Comparison of ENCODE assay signal across 8 cellular contexts in genomic region chr5:139177809-139178581, GRCh38. TPM values are rescaled to one million over a fixed set of nuclear protein-coding genes. Genes with fewer than 3 reads are reported as not detected.
DNase-seq lines count a peak whose midpoint lies in the region; ATAC-seq and TF ChIP-seq lines count a peak whose summit lies in the region.

No MANE protein-coding gene starts in this region.

- H3K36me3 Mint-ChIP-seq in activated CD8-positive, alpha-beta memory T cell treated with anti-CD3 and anti-CD28 coated beads, Interleukin-2, amount 10 ng/mL, durations not matched to agents 7 days and 5 days, result peaks cover 2% of the 10 kb centered on the region

- no peaks in the 10 kb centered on the region for H3K9me3 ChIP-seq in lower lobe of right lung

- CTCF ChIA-PET in activated CD8-positive, alpha-beta memory T cell treated with anti-CD3 and anti-CD28 coated beads, Interleukin-2, amount 10 ng/mL, durations not matched to agents 7 days and 5 days (lab: Charles Lee), result no interaction called here

- intact Hi-C loops in lower lobe of right lung (cut with DNase I), result no loop called here

- H3K4me3 Mint-ChIP-seq in activated CD8-positive, alpha-beta memory T cell treated with anti-CD3 and anti-CD28 coated beads, Interleukin-2, amount 10 ng/mL, durations not matched to agents 7 days and 5 days, result no peak overlapping the region

- H3K36me3 ChIP-seq in lower lobe of right lung, result no peaks in the 10 kb centered on the region

- no peak for TF ChIP-seq CTCF in VCaP (conservative IDR thresholded peaks at IDR 0.05)
- TF ChIP-seq CTCF in lower lobe of right lung (IDR thresholded peaks at IDR 0.05), result no peak

- no peaks in the 10 kb centered on the region for H3K27me3 Mint-ChIP-seq in activated CD8-positive, alpha-beta memory T cell treated with anti-CD3 and anti-CD28 coated beads, Interleukin-2, amount 10 ng/mL, durations not matched to agents 7 days and 5 days

- no peak overlapping the region for H3K27ac Mint-ChIP-seq in activated CD8-positive, alpha-beta memory T cell treated with anti-CD3 and anti-CD28 coated beads, Interleukin-2, amount 10 ng/mL, durations not matched to agents 7 days and 5 days

- no peaks in the 10 kb centered on the region for H3K9me3 Mint-ChIP-seq in activated CD8-positive, alpha-beta memory T cell treated with anti-CD3 and anti-CD28 coated beads, Interleukin-2, amount 10 ng/mL, durations not matched to agents 7 days and 5 days (ENCODE audit: low read depth)

- peaks cover 52% of the 10 kb centered on the region for H3K4me1 ChIP-seq in lower lobe of right lung

- peak; percentile 35 for ATAC-seq in GM18858 (IDR thresholded peaks at IDR 0.05; ENCODE audit: unreplicated experiment)
- ATAC-seq in HG03439 (IDR thresholded peaks at IDR 0.05; ENCODE audit: unreplicated experiment), result peak; percentile 41
- peak; percentile 64 to 73 for ATAC-seq in lower lobe of right lung
- no peak for ATAC-seq in activated CD8-positive, alpha-beta memory T cell treated with anti-CD3 and anti-CD28 coated beads, Interleukin-2, amount 10 ng/mL, durations not matched to agents 7 days and 5 days
- ATAC-seq in HG02840 (IDR thresholded peaks at IDR 0.05; ENCODE audit: low FRiP score, unreplicated experiment), result no peak

- H3K4me3 ChIP-seq in lower lobe of right lung, result no peak overlapping the region

- DNase-seq in lower lobe of right lung, result no peak
- no peak for DNase-seq in SKM-1 treated with dmso at 0.1 percent for 144 hours (lab: John Stamatoyannopoulos, UW; ENCODE audit: unreplicated experiment)
- DNase-seq in activated CD8-positive, alpha-beta memory T cell treated with anti-CD3 and anti-CD28 coated beads, Interleukin-2, amount 10 ng/mL, durations not matched to agents 7 days and 5 days, result no peak
- no peak for DNase-seq in NCI-H128 (lab: John Stamatoyannopoulos, UW; ENCODE audit: unreplicated experiment)

- H3K4me1 Mint-ChIP-seq in activated CD8-positive, alpha-beta memory T cell treated with anti-CD3 and anti-CD28 coated beads, Interleukin-2, amount 10 ng/mL, durations not matched to agents 7 days and 5 days, result peaks cover 5% of the 10 kb centered on the region

- no peaks in the 10 kb centered on the region for H3K27me3 ChIP-seq in lower lobe of right lung (ENCODE audit: low read depth)

- H3K27ac ChIP-seq in VCaP, result peak overlapping the region; percentile 63
- H3K27ac ChIP-seq in lower lobe of right lung, result peak overlapping the region; percentile 72

RNA-seq across cellular contexts. Expression of gene SIL1, which starts 20.2 kb away (rescaled TPM):
- 40.6 TPM for total RNA-seq in lower lobe of right lung
- total RNA-seq in activated CD8-positive, alpha-beta memory T cell treated with anti-CD3 and anti-CD28 coated beads, Interleukin-2, amount 10 ng/mL, durations not matched to agents 7 days and 5 days, result 10 to 100 TPM; 23.9 to 24.5 TPM

Comparison
In these comparisons a context has a peak if more than half of its experiments do, and no peak if none do; other contexts are left out.
1. ATAC-seq: peak in GM18858 (single experiment), HG03439 (single experiment) and lower lobe of right lung (2 of 2); none in activated CD8-positive, alpha-beta memory T cell treated with anti-CD3 and anti-CD28 coated beads, Interleukin-2, amount 10 ng/mL, durations not matched to agents 7 days and 5 days (single experiment) and HG02840 (single experiment).